Comparison of ENCODE assay signal across 20 cellular contexts in the genomic region with DNA sequence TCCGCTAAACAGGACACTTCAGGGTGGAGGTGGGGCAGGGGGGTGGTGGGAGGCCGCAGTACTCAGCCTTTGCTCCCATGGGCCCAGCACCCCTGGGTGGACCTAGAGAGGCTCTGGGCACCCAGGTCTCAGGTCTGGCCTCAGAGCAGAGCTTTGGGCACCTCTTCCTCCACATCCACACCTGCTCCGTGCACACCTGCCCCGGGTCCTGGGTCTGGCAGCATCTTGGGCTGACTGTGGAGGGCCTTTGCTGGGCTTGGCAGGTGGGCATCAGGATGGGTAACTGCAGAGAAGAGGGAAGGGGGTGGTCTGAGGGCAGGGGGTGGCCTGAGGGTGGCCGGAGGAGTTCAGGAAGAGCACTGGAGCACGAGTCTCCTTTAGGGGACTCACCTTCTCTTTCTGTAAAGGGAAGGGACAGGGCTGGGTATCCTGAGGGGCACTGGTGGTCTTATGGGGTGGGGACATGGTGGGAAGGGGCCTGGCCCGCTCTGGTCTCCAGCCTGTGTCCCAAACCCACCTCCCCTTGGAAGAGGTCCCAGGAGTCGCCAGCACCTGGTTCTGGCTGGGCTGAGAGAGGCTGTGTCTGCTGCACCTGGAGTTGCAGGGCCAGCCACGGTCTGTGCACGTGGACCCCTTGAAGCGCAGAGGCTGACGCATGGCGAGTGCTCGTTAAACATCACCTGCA.
A peak's percentile ranks its signal among the peaks of the same experiment; 100 is the strongest.
DNase-seq lines count a peak whose midpoint lies in the region; ATAC-seq, FAIRE-seq and TF ChIP-seq lines count a peak whose summit lies in the region.
"Had no signal": no experiment of that assay in that cellular context is flagged by ENCODE, and none has a peak within 500 bp of the region (broad histone marks: within the 10 kb centered on the region; RNA-seq: fewer than 3 reads in every experiment).

No MANE protein-coding gene starts in this region.

- in situ Hi-C loops in HepG2 (cut with HindIII; ENCODE audit: extremely low pct_ligation_motif_present, low pct_unique_long_range_greater_than_20kb): no loop called here

- no peak overlapping the region for H2AFZ ChIP-seq in HepG2 (ENCODE audit: low read length)
- H2AFZ ChIP-seq: GM23338 had no signal

- H3K27me3 ChIP-seq in right lobe of liver: no peaks in the 10 kb centered on the region
- peaks cover 0 to 40% of the 10 kb centered on the region in 2 experiments for H3K27me3 ChIP-seq in HepG2 (ENCODE audit: control insufficient read depth in 1 of 2, insufficient read depth in 2 of 2, low read length in 2 of 2)
- H3K27me3 ChIP-seq: thyroid gland had no signal

- H3K4me3 ChIP-seq in right lobe of liver (no peak overlapping the region), HepG2 (replicated peaks in 1 of 3; ENCODE audit: insufficient read depth in 1 of 3, low read depth in 2 of 3, low read length in 3 of 3) (no peak overlapping the region)
- H3K4me3 ChIP-seq: GM23338, thyroid gland had no signal

- peaks cover 1% of the 10 kb centered on the region for H3K4me1 Mint-ChIP-seq in memory B cell
- H3K4me1 Mint-ChIP-seq: immature natural killer cell had no signal

- POLR2A ChIA-PET in HepG2 (lab: Yijun Ruan, JAX): no interaction called here

- TF ChIP-seq POLR2A in right lobe of liver (IDR thresholded peaks at IDR 0.05) (no peak), HepG2 (IDR thresholded peaks at IDR 0.05; ENCODE audit: insufficient read depth in 1 of 2, low read depth in 2 of 2, low read length in 2 of 2) (no peak)

- CTCF ChIA-PET in HepG2 (lab: Yijun Ruan, JAX; ENCODE audit: low intra/inter-chr PET ratio, low total read pairs): no interaction called here

- H4K20me1 ChIP-seq in HepG2 (ENCODE audit: insufficient read depth, low read length): no peaks in the 10 kb centered on the region

- intact Hi-C loops in right lobe of liver (cut with DNase I) (no loop called here), HepG2 (cut with micrococcal nuclease; ENCODE audit: unreplicated experiment) (no loop called here)

- ATAC-seq in right lobe of liver (no peak), HepG2 (no peak), memory B cell (ENCODE audit: low read depth) (peak; percentile 37), HG02970 (IDR thresholded peaks at IDR 0.05; ENCODE audit: low FRiP score, unreplicated experiment) (no peak)
- ATAC-seq: GM23338 had no signal

- FAIRE-seq in HepG2 (lab: Jason Lieb, UNC) (no peak), urothelium cell line (lab: Jason Lieb, UNC) (peak; percentile 9)

- 80% methylated on average over 2 of the region's 14 CpGs for WGBS in right lobe of liver (ENCODE audit: insufficient coverage, low coverage, low lambda C conversion rate, missing lambda C conversion rate)
- WGBS in HepG2 (ENCODE audit: low lambda C conversion rate): 68% methylated on average over 5 of the region's 14 CpGs

- no peaks in the 10 kb centered on the region for H3K4me1 ChIP-seq in right lobe of liver
- H3K4me1 ChIP-seq in HepG2 (ENCODE audit: insufficient read depth, low read length): peaks cover 23% of the 10 kb centered on the region

- H3K36me3 ChIP-seq in right lobe of liver: no peaks in the 10 kb centered on the region
- H3K36me3 ChIP-seq in HepG2 (replicated peaks in 1 of 2; ENCODE audit: control insufficient read depth in 1 of 2, insufficient read depth in 2 of 2, low read length in 2 of 2): no peaks in the 10 kb centered on the region
- H3K36me3 ChIP-seq: thyroid gland had no signal

- H3K4me2 ChIP-seq in HepG2 (ENCODE audit: low read depth, low read length): no peak overlapping the region
- H3K4me2 ChIP-seq: GM23338 had no signal

- TF ChIP-seq EP300 in HepG2 (IDR thresholded peaks at IDR 0.05; ENCODE audit: low read depth in 2 of 2, low read length in 2 of 2): no peak
- TF ChIP-seq EP300 in HepG2 (CRISPR knock-in tag; IDR thresholded peaks at IDR 0.05; ENCODE audit: borderline replicate concordance): no peak

- TF ChIP-seq CTCF in right lobe of liver (IDR thresholded peaks at IDR 0.05) (no peak), HepG2 (CRISPR knock-in tag; IDR thresholded peaks at IDR 0.05) (no peak)

- no peaks in the 10 kb centered on the region for H3K79me2 ChIP-seq in HepG2 (ENCODE audit: insufficient read depth, low read length)

- DNase-seq in DMS53 (lab: John Stamatoyannopoulos, UW) (peak; percentile 61), DMS53 treated with DMSO at 0.1 percent for 48 hours (lab: John Stamatoyannopoulos, UW; ENCODE audit: unreplicated experiment) (no peak), right lobe of liver (peak in 2 of 3 donors; percentile 37 to 38), HepG2 (ENCODE audit: low spot score) (no peak), memory B cell (ENCODE audit: low spot score in 2 of 2) (no peak), urothelium cell line (ENCODE audit: low spot score) (no peak), occipital lobe (lab: John Stamatoyannopoulos, UW) (no peak)
- DNase-seq: activated CD4-positive, alpha-beta T cell treated with anti-CD3 and anti-CD28 coated beads, Interleukin-2, amount 50 U/mL, for 4 hours; activated gamma-delta T cell; EL; immature natural killer cell; OCI-M1; stimulated activated CD4-positive, alpha-beta T cell treated with anti-CD3 and anti-CD28 coated beads, Interleukin-4, amount 100 ng/mL, for 24 hours; thyroid gland had no signal

- BruUV-seq in HepG2 (replicated peaks; lab: Mats Ljungman, UMichigan): no TSS peak

- no peak overlapping the region for H3K27ac Mint-ChIP-seq in memory B cell
- H3K27ac Mint-ChIP-seq: mesothelial cell of epicardium had no signal

- H3K9me3 Mint-ChIP-seq in memory B cell: no peaks in the 10 kb centered on the region
- H3K9me3 Mint-ChIP-seq: GM23338, immature natural killer cell, mesothelial cell of epicardium, neural crest cell had no signal

- no peak overlapping the region for H3K4me3 Mint-ChIP-seq in memory B cell
- H3K4me3 Mint-ChIP-seq: GM23338, immature natural killer cell, mesothelial cell of epicardium, neural crest cell had no signal

- H3K9me3 ChIP-seq in right lobe of liver: no peaks in the 10 kb centered on the region
- no peaks in the 10 kb centered on the region for H3K9me3 ChIP-seq in HepG2 (ENCODE audit: low read length)
- H3K9me3 ChIP-seq: thyroid gland had no signal

- no peak overlapping the region for H3K9ac ChIP-seq in HepG2 (ENCODE audit: insufficient read depth, low read depth, low read length)

- H3K27ac ChIP-seq in right lobe of liver (no peak overlapping the region), HepG2 (ENCODE audit: extremely low read length, insufficient read depth, low read length) (no peak overlapping the region)
- H3K27ac ChIP-seq: 22Rv1, C4-2B, thyroid gland had no signal

- TF ChIP-seq RAD21 in HepG2 (CRISPR knock-in tag; IDR thresholded peaks at IDR 0.05): no peak

- peaks cover 3% of the 10 kb centered on the region for H3K27me3 Mint-ChIP-seq in memory B cell

- no peaks in the 10 kb centered on the region for H3K36me3 Mint-ChIP-seq in memory B cell
- H3K36me3 Mint-ChIP-seq: immature natural killer cell, mesothelial cell of epicardium had no signal

TF ChIP-seq in HepG2, 621 proteins besides CTCF, POLR2A, EP300 and RAD21:
- TF ChIP-seq, protein P1, sequence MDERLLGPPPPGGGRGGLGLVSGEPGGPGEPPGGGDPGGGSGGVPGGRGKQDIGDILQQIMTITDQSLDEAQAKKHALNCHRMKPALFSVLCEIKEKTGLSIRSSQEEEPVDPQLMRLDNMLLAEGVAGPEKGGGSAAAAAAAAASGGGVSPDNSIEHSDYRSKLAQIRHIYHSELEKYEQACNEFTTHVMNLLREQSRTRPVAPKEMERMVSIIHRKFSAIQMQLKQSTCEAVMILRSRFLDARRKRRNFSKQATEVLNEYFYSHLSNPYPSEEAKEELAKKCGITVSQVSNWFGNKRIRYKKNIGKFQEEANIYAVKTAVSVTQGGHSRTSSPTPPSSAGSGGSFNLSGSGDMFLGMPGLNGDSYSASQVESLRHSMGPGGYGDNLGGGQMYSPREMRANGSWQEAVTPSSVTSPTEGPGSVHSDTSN (CRISPR knock-in tag; IDR thresholded peaks at IDR 0.05): no peak
- no peak for TF ChIP-seq GZF1 (CRISPR knock-in tag; IDR thresholded peaks at IDR 0.05)
- TF ChIP-seq, protein P2, sequence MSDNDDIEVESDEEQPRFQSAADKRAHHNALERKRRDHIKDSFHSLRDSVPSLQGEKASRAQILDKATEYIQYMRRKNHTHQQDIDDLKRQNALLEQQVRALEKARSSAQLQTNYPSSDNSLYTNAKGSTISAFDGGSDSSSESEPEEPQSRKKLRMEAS (IDR thresholded peaks at IDR 0.05): no peak
- no peak for TF ChIP-seq SOX13 (IDR thresholded peaks at IDR 0.05)
- no peak for TF ChIP-seq SOX13 (CRISPR knock-in tag; conservative IDR thresholded peaks at IDR 0.05 in 1 of 2, IDR thresholded peaks at IDR 0.05 in 1 of 2)

Comparison
In these comparisons a context has a peak if more than half of its experiments do, and no peak if none do; other contexts are left out.
1. DNase-seq: peak in DMS53 (single experiment) and right lobe of liver (2 of 3); none in DMS53 treated with DMSO at 0.1 percent for 48 hours (single experiment), HepG2 (single experiment), memory B cell (0 of 2), urothelium cell line (single experiment) and occipital lobe (single experiment).